ENCODE assay signal across 17 cellular contexts in the genomic region with DNA sequence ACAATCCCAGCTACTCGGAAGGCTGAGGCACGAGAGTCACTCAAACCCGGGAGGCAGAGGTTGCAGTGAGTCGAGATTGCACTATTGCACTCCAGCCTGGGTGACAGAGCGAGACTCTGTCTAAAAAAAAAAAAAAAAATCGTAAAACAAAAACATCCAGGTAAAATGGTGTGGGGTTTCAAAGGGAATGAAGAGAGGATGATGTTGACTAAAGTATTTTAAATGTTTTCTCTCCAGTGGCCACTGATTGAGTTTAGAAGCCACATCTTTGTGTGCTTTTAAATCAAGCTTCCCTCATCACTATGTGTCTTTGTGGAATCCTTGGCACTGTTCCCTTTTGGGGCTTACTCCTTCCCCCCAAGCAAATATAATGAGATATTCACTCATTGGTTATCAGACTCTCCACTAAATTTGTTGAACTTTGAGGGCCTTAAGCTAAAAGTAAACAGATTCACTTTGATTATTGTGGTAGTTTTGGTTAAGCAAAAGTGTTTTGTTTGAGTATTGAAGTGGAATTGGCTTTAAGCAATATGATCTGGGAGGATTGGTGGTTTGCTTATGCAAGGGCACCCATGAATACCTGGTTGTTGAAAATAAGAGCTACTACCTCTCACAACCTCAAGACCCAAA.
"Had no signal": no experiment of that assay in that cellular context is flagged by ENCODE, and none has a peak within 500 bp of the region (broad histone marks: within the 10 kb centered on the region; RNA-seq: fewer than 3 reads in every experiment).

No MANE protein-coding gene starts in this region.

- H3K27me3 Mint-ChIP-seq: activated naive CD4-positive, alpha-beta T cell treated with anti-CD3 and anti-CD28 coated beads, Interleukin-2, amount 10 ng/mL, durations not matched to agents 7 days and 5 days; dendritic cell treated with granulocyte-macrophage colony-stimulating factor and Interleukin-4, amounts not matched to agents 40 ng/mL and 50 ng/mL, for 4 days had no signal

- H3K9me3 Mint-ChIP-seq: activated naive CD4-positive, alpha-beta T cell treated with anti-CD3 and anti-CD28 coated beads, Interleukin-2, amount 10 ng/mL, durations not matched to agents 7 days and 5 days; dendritic cell treated with granulocyte-macrophage colony-stimulating factor and Interleukin-4, amounts not matched to agents 40 ng/mL and 50 ng/mL, for 4 days; neural crest cell had no signal

- H3K27ac Mint-ChIP-seq: activated naive CD4-positive, alpha-beta T cell treated with anti-CD3 and anti-CD28 coated beads, Interleukin-2, amount 10 ng/mL, durations not matched to agents 7 days and 5 days; dendritic cell treated with granulocyte-macrophage colony-stimulating factor and Interleukin-4, amounts not matched to agents 40 ng/mL and 50 ng/mL, for 4 days; immature natural killer cell; mesothelial cell of epicardium had no signal

- H3K4me1 Mint-ChIP-seq: activated naive CD4-positive, alpha-beta T cell treated with anti-CD3 and anti-CD28 coated beads, Interleukin-2, amount 10 ng/mL, durations not matched to agents 7 days and 5 days; immature natural killer cell had no signal

- DNase-seq: activated CD4-positive, alpha-beta T cell treated with anti-CD3 and anti-CD28 coated beads for 1 hour; activated CD4-positive, alpha-beta T cell treated with anti-CD3 and anti-CD28 coated beads, Interleukin-2, amount 50 U/mL, for 4 hours; activated naive CD4-positive, alpha-beta T cell treated with anti-CD3 and anti-CD28 coated beads, Interleukin-2, amount 10 ng/mL, durations not matched to agents 7 days and 5 days; activated T-cell treated with anti-CD3 and anti-CD28 coated beads, Interleukin-2, amount 50 U/mL, for 1 hour; effector memory CD4-positive, alpha-beta T cell; foreskin keratinocyte; heart left ventricle; immature natural killer cell; lower lobe of right lung; sigmoid colon; spleen; T-helper 9 cell had no signal

- ATAC-seq: foreskin keratinocyte, heart left ventricle, lower lobe of right lung had no signal

- H3K36me3 Mint-ChIP-seq: activated naive CD4-positive, alpha-beta T cell treated with anti-CD3 and anti-CD28 coated beads, Interleukin-2, amount 10 ng/mL, durations not matched to agents 7 days and 5 days; immature natural killer cell; mesothelial cell of epicardium had no signal

- H3K4me3 Mint-ChIP-seq: activated naive CD4-positive, alpha-beta T cell treated with anti-CD3 and anti-CD28 coated beads, Interleukin-2, amount 10 ng/mL, durations not matched to agents 7 days and 5 days; dendritic cell treated with granulocyte-macrophage colony-stimulating factor and Interleukin-4, amounts not matched to agents 40 ng/mL and 50 ng/mL, for 4 days; immature natural killer cell; mesothelial cell of epicardium; neural crest cell had no signal

- FAIRE-seq: bronchial epithelial cell, urothelium cell line had no signal
